20 cellular contexts compared by ENCODE assay signal in genomic region chr19:12113121-12113520, GRCh38. TPM values are rescaled to one million over a fixed set of nuclear protein-coding genes. Genes with fewer than 3 reads are reported as not detected.
DNase-seq lines count a peak whose midpoint lies in the region; ATAC-seq and TF ChIP-seq lines count a peak whose summit lies in the region.
"Had no signal": no experiment of that assay in that cellular context is flagged by ENCODE, and none has a peak within 500 bp of the region (broad histone marks: within the 10 kb centered on the region; RNA-seq: fewer than 3 reads in every experiment).

No MANE protein-coding gene starts in this region.

- H3K9me1 ChIP-seq in IMR-90 (ENCODE audit: insufficient read depth, low read length), result no peaks in the 10 kb centered on the region

- H4K91ac ChIP-seq in IMR-90 (ENCODE audit: insufficient read depth, low read depth, low read length), result no peak overlapping the region

- H3K27me3 ChIP-seq in IMR-90 (ENCODE audit: control insufficient read depth, insufficient read depth, low read length), result no peaks in the 10 kb centered on the region
- peaks cover 5% of the 10 kb centered on the region for H3K27me3 ChIP-seq in neural progenitor cell
- H3K27me3 ChIP-seq: MG63 had no signal

- in situ Hi-C loops in IMR-90 (cut with MboI; ENCODE audit: low sequenced_read_pairs), result no loop called here

- intact Hi-C loops in activated CD8-positive, alpha-beta T cell treated with anti-CD3 and anti-CD28 coated beads for 36 hours (cut with micrococcal nuclease), result no loop called here
- intact Hi-C loops in IMR-90 (cut with micrococcal nuclease), result no loop called here

- H3K4me1 ChIP-seq in IMR-90 (ENCODE audit: control insufficient read depth, insufficient read depth, low read length) (no peaks in the 10 kb centered on the region), neural progenitor cell (no peaks in the 10 kb centered on the region)

- DNase-seq in activated CD8-positive, alpha-beta T cell treated with anti-CD3 and anti-CD28 coated beads for 36 hours, result no peak
- DNase-seq in activated CD8-positive, alpha-beta T cell treated with anti-CD3 and anti-CD28 coated beads, Interleukin-2, amount 10 ng/mL, durations not matched to agents 7 days and 5 days, result no peak
- no peak for DNase-seq in IMR-90
- peak; percentile 20 for DNase-seq in SW480 (ENCODE audit: low spot score)
- DNase-seq in neural progenitor cell (ENCODE audit: low spot score), result no peak
- DNase-seq in RWPE1 (ENCODE audit: low spot score), result no peak
- DNase-seq in inferior parietal cortex (ENCODE audit: extremely low spot score), result no peak
- DNase-seq: 8988T; Calu3; CD8-positive, alpha-beta memory T cell; DMS153; H9; MG63; NCI-H1092; NCI-H1436; NCI-H187 treated with DMSO at 0.1 percent for 48 hours; NCI-H510A treated with DMSO at 0.1 percent for 48 hours; NCI-H748 treated with DMSO at 0.1 percent for 48 hours; PC-9 had no signal

- peaks cover 27% of the 10 kb centered on the region for H3K9me3 Mint-ChIP-seq in activated CD8-positive, alpha-beta T cell treated with anti-CD3 and anti-CD28 coated beads for 36 hours
- H3K9me3 Mint-ChIP-seq in activated CD8-positive, alpha-beta T cell treated with anti-CD3 and anti-CD28 coated beads, Interleukin-2, amount 10 ng/mL, durations not matched to agents 7 days and 5 days (ENCODE audit: insufficient read depth), result peaks cover 55% of the 10 kb centered on the region
- H3K9me3 Mint-ChIP-seq in neural progenitor cell, result peaks cover 62% of the 10 kb centered on the region

- no peak for TF ChIP-seq RAD21 in IMR-90 (IDR thresholded peaks at IDR 0.05; ENCODE audit: low read length)

- peaks cover 4% of the 10 kb centered on the region for H3F3A ChIP-seq in neural progenitor cell (ENCODE audit: low read depth)

- TSS peak; percentile 19 for BruUV-seq in IMR-90 (replicated peaks; lab: Mats Ljungman, UMichigan)

- peaks cover 39% of the 10 kb centered on the region for H3K9me3 ChIP-seq in IMR-90 (ENCODE audit: control insufficient read depth, insufficient read depth, low read length)
- peaks cover 54% of the 10 kb centered on the region for H3K9me3 ChIP-seq in neural progenitor cell (ENCODE audit: low read depth)

- H3K36me3 Mint-ChIP-seq in activated CD8-positive, alpha-beta T cell treated with anti-CD3 and anti-CD28 coated beads for 36 hours (ENCODE audit: low read depth), result peaks cover 50% of the 10 kb centered on the region
- peaks cover 58% of the 10 kb centered on the region for H3K36me3 Mint-ChIP-seq in activated CD8-positive, alpha-beta T cell treated with anti-CD3 and anti-CD28 coated beads, Interleukin-2, amount 10 ng/mL, durations not matched to agents 7 days and 5 days (ENCODE audit: low read depth)
- H3K36me3 Mint-ChIP-seq in neural progenitor cell, result peaks cover 46% of the 10 kb centered on the region
- H3K36me3 Mint-ChIP-seq: CD8-positive, alpha-beta memory T cell had no signal

- no peak overlapping the region for H3K4me3 Mint-ChIP-seq in activated CD8-positive, alpha-beta T cell treated with anti-CD3 and anti-CD28 coated beads for 36 hours
- no peak overlapping the region for H3K4me3 Mint-ChIP-seq in activated CD8-positive, alpha-beta T cell treated with anti-CD3 and anti-CD28 coated beads, Interleukin-2, amount 10 ng/mL, durations not matched to agents 7 days and 5 days
- H3K4me3 Mint-ChIP-seq in neural progenitor cell, result no peak overlapping the region
- H3K4me3 Mint-ChIP-seq: CD8-positive, alpha-beta memory T cell; H9 had no signal

- peak overlapping the region; percentile 30 for H3K27ac Mint-ChIP-seq in activated CD8-positive, alpha-beta T cell treated with anti-CD3 and anti-CD28 coated beads for 36 hours
- H3K27ac Mint-ChIP-seq in activated CD8-positive, alpha-beta T cell treated with anti-CD3 and anti-CD28 coated beads, Interleukin-2, amount 10 ng/mL, durations not matched to agents 7 days and 5 days, result no peak overlapping the region
- H3K27ac Mint-ChIP-seq in neural progenitor cell, result no peak overlapping the region
- H3K27ac Mint-ChIP-seq: CD8-positive, alpha-beta memory T cell; H9 had no signal

- H3K4ac ChIP-seq in IMR-90 (ENCODE audit: low read depth, low read length), result no peak overlapping the region

- H3K79me1 ChIP-seq in IMR-90 (ENCODE audit: low read depth in 1 of 2, low read length in 2 of 2), result peaks cover 0 to 8% of the 10 kb centered on the region in 2 experiments; a peak in 1 of 4 replicates

- no peak overlapping the region for H4K5ac ChIP-seq in IMR-90 (ENCODE audit: low read depth, low read length)

- peaks cover 20% of the 10 kb centered on the region for H3K36me3 ChIP-seq in IMR-90 (ENCODE audit: control insufficient read depth, insufficient read depth, low read length)
- H3K36me3 ChIP-seq in neural progenitor cell, result peaks cover 52% of the 10 kb centered on the region

- no peak overlapping the region for H3K14ac ChIP-seq in IMR-90 (replicated peaks; ENCODE audit: low read depth, low read length)

- H2BK5ac ChIP-seq in IMR-90 (ENCODE audit: low read depth, low read length, poor library complexity, severe bottlenecking), result no peak overlapping the region

- no peak overlapping the region for H2BK15ac ChIP-seq in IMR-90 (ENCODE audit: low read depth, low read length)

- H3K27me3 Mint-ChIP-seq in activated CD8-positive, alpha-beta T cell treated with anti-CD3 and anti-CD28 coated beads for 36 hours, result no peaks in the 10 kb centered on the region
- H3K27me3 Mint-ChIP-seq in activated CD8-positive, alpha-beta T cell treated with anti-CD3 and anti-CD28 coated beads, Interleukin-2, amount 10 ng/mL, durations not matched to agents 7 days and 5 days (ENCODE audit: low read depth), result no peaks in the 10 kb centered on the region
- H3K27me3 Mint-ChIP-seq in neural progenitor cell (ENCODE audit: insufficient read depth, low read depth), result no peaks in the 10 kb centered on the region

- CTCF ChIA-PET in activated CD8-positive, alpha-beta T cell treated with anti-CD3 and anti-CD28 coated beads for 36 hours (lab: Charles Lee), result interaction anchor here (0.8 to 1.0 kb wide), 3 partner anchors 14 to 233 kb away, joined by 3 to 4 read pairs (median 3); no protein-coding TSS in a partner anchor
- CTCF ChIA-PET in activated CD8-positive, alpha-beta T cell treated with anti-CD3 and anti-CD28 coated beads, Interleukin-2, amount 10 ng/mL, durations not matched to agents 7 days and 5 days (lab: Charles Lee), result interaction anchor here (1.2 kb wide), 1 partner anchor 25 kb away, joined by 3 read pairs; no protein-coding TSS in a partner anchor
- CTCF ChIA-PET in IMR-90 (lab: Yijun Ruan, JAX) (no interaction called here), RWPE1 (lab: Yijun Ruan, JAX) (no interaction called here)

- no peak overlapping the region for H2AK9ac ChIP-seq in IMR-90 (replicated peaks; ENCODE audit: low read depth, low read length, poor library complexity)

- no peak overlapping the region for H3K18ac ChIP-seq in IMR-90 (ENCODE audit: low read depth, low read length)

- no peak overlapping the region for H2BK20ac ChIP-seq in IMR-90 (ENCODE audit: low read depth, low read length)

- H3K4me3 ChIP-seq in IMR-90 (ENCODE audit: insufficient read depth, low read depth, low read length) (no peak overlapping the region), neural progenitor cell (peak overlapping the region; percentile 8)
- H3K4me3 ChIP-seq: MG63, PC-9 had no signal

- H3K9ac ChIP-seq in IMR-90 (ENCODE audit: low read depth, low read length), result no peak overlapping the region
- no peak overlapping the region for H3K9ac ChIP-seq in neural progenitor cell

- no peak for TF ChIP-seq POLR2A in IMR-90 (IDR thresholded peaks at IDR 0.05; ENCODE audit: low read depth, low read length)

- dilution Hi-C loops in IMR-90 (cut with HindIII; ENCODE audit: low sequenced_read_pairs, unreplicated experiment), result no loop called here

- no peak for ATAC-seq in activated CD8-positive, alpha-beta T cell treated with anti-CD3 and anti-CD28 coated beads for 36 hours
- ATAC-seq in activated CD8-positive, alpha-beta T cell treated with anti-CD3 and anti-CD28 coated beads, Interleukin-2, amount 10 ng/mL, durations not matched to agents 7 days and 5 days, result no peak
- ATAC-seq in IMR-90 (ENCODE audit: low read depth), result no peak

- H2BK120ac ChIP-seq in IMR-90 (ENCODE audit: low read depth, low read length), result no peak overlapping the region

- POLR2A ChIA-PET in activated CD8-positive, alpha-beta T cell treated with anti-CD3 and anti-CD28 coated beads for 36 hours (lab: Charles Lee), result interaction anchor here (1.0 to 1.2 kb wide), 5 partner anchors 9 to 125 kb away, joined by 3 to 4 read pairs (median 3); partner anchors contain the start of genes ZNF20 and ZNF878
- POLR2A ChIA-PET in activated CD8-positive, alpha-beta T cell treated with anti-CD3 and anti-CD28 coated beads, Interleukin-2, amount 10 ng/mL, durations not matched to agents 7 days and 5 days (lab: Charles Lee), result no interaction called here
- POLR2A ChIA-PET in IMR-90 (lab: Charles Lee; ENCODE audit: unreplicated experiment), result no interaction called here
- POLR2A ChIA-PET in RWPE1 (lab: Yijun Ruan, JAX; ENCODE audit: low non-redundant PET), result no interaction called here

- H3K23ac ChIP-seq in IMR-90 (ENCODE audit: low read depth, low read length), result no peak overlapping the region

- no peak overlapping the region for H3K27ac ChIP-seq in IMR-90 (ENCODE audit: insufficient read depth, low read length)
- no peak overlapping the region for H3K27ac ChIP-seq in neural progenitor cell
- H3K27ac ChIP-seq in RWPE1, result no peak overlapping the region
- H3K27ac ChIP-seq: C4-2B, PC-9 had no signal

- no peak overlapping the region for H4K8ac ChIP-seq in IMR-90 (ENCODE audit: low read depth in 2 of 2, low read length in 2 of 2)

- no peak overlapping the region for H2AK5ac ChIP-seq in IMR-90 (ENCODE audit: low read depth, low read length)

- no peak overlapping the region for H3K56ac ChIP-seq in IMR-90 (ENCODE audit: extremely low read depth, insufficient read depth, low read length)

- H2AFZ ChIP-seq in IMR-90 (replicated peaks; ENCODE audit: low read length, poor library complexity) (no peak overlapping the region), neural progenitor cell (replicated peaks) (no peak overlapping the region)
- H2AFZ ChIP-seq: PC-9 had no signal

- H3K79me2 ChIP-seq in neural progenitor cell (ENCODE audit: low read depth), result peaks cover 5% of the 10 kb centered on the region

- H3K4me2 ChIP-seq in IMR-90 (ENCODE audit: low read depth, low read length) (no peak overlapping the region), neural progenitor cell (no peak overlapping the region)
- H3K4me2 ChIP-seq: PC-9 had no signal

- WGBS in IMR-90 (ENCODE audit: extremely low coverage in 2 of 2, insufficient read length in 1 of 2), 2 experiments, result 94% methylated on average over 3 of the region's 5 CpGs; no CpG with 5 or more reads in 1 of the 2 experiments

- H3K4me1 Mint-ChIP-seq in activated CD8-positive, alpha-beta T cell treated with anti-CD3 and anti-CD28 coated beads for 36 hours (ENCODE audit: low read depth), result peaks cover 29% of the 10 kb centered on the region
- H3K4me1 Mint-ChIP-seq in activated CD8-positive, alpha-beta T cell treated with anti-CD3 and anti-CD28 coated beads, Interleukin-2, amount 10 ng/mL, durations not matched to agents 7 days and 5 days (ENCODE audit: low read depth), result no peaks in the 10 kb centered on the region
- H3K4me1 Mint-ChIP-seq in neural progenitor cell, result no peaks in the 10 kb centered on the region
- H3K4me1 Mint-ChIP-seq: CD8-positive, alpha-beta memory T cell; H9 had no signal

- H4K20me1 ChIP-seq in IMR-90 (ENCODE audit: insufficient read depth, low read length) (no peaks in the 10 kb centered on the region), neural progenitor cell (ENCODE audit: low read depth) (no peaks in the 10 kb centered on the region)

- TF ChIP-seq CTCF in activated CD8-positive, alpha-beta T cell treated with anti-CD3 and anti-CD28 coated beads for 36 hours (IDR thresholded peaks at IDR 0.05), result no peak
- TF ChIP-seq CTCF in IMR-90 (conservative IDR thresholded peaks at IDR 0.05; ENCODE audit: low read depth, low read length), result no peak
- no peak for TF ChIP-seq CTCF in neural progenitor cell (IDR thresholded peaks at IDR 0.05)
- no peak for TF ChIP-seq CTCF in RWPE1 (conservative IDR thresholded peaks at IDR 0.05; ENCODE audit: low read depth)

RNA-seq across cellular contexts. Expression of gene ZNF20, which starts 27.0 kb away (rescaled TPM):
- total RNA-seq in activated CD8-positive, alpha-beta T cell treated with anti-CD3 and anti-CD28 coated beads for 36 hours, result 1 to 10 TPM; 2.0 to 3.0 TPM
- total RNA-seq in activated CD8-positive, alpha-beta T cell treated with anti-CD3 and anti-CD28 coated beads, Interleukin-2, amount 10 ng/mL, durations not matched to agents 7 days and 5 days, result 1 to 10 TPM; 3.2 to 4.1 TPM
- total RNA-seq in IMR-90 (2012; rRNA removed), result 7.8 and 7.9 TPM in 2 replicates
- 1.8 and 2.1 TPM in 2 replicates for polyA plus RNA-seq in IMR-90 (2012; rRNA removed)
- polyA plus RNA-seq in IMR-90 (2012; cell fraction: cytosol; rRNA removed), result 0.41 and 0.71 TPM in 2 replicates
- polyA plus RNA-seq in IMR-90 (2012; cell fraction: nucleus; rRNA removed; ENCODE audit: low replicate concordance), result 1.1 and 2.3 TPM in 2 replicates
- 27.9 and 29.4 TPM in 2 replicates for total RNA-seq in neural progenitor cell (ENCODE audit: low replicate concordance)

RNA-seq across cellular contexts. Expression of gene ZNF625, which starts 43.4 kb away (rescaled TPM):
- 1 to 10 TPM; 3.9 to 4.6 TPM for total RNA-seq in activated CD8-positive, alpha-beta T cell treated with anti-CD3 and anti-CD28 coated beads for 36 hours
- 1 to 10 TPM; 2.9 to 5.2 TPM for total RNA-seq in activated CD8-positive, alpha-beta T cell treated with anti-CD3 and anti-CD28 coated beads, Interleukin-2, amount 10 ng/mL, durations not matched to agents 7 days and 5 days
- total RNA-seq in IMR-90 (2012; rRNA removed) (14.4 and 16.7 TPM in 2 replicates), neural progenitor cell (ENCODE audit: low replicate concordance) (39.8 and 42.9 TPM in 2 replicates)
- 1.8 and 2.5 TPM in 2 replicates for polyA plus RNA-seq in IMR-90 (2012; rRNA removed)
- 0.47 and 1.0 TPM in 2 replicates for polyA plus RNA-seq in IMR-90 (2012; cell fraction: cytosol; rRNA removed)
- polyA plus RNA-seq in IMR-90 (2012; cell fraction: nucleus; rRNA removed; ENCODE audit: low replicate concordance), result 0.49 and 5.0 TPM in 2 replicates
- total RNA-seq: Calu3 had no signal

RNA-seq across cellular contexts. Expression of gene ZNF844, which starts 48.6 kb away (rescaled TPM):
- 1 to 10 TPM; 2.6 to 3.8 TPM for total RNA-seq in activated CD8-positive, alpha-beta T cell treated with anti-CD3 and anti-CD28 coated beads for 36 hours
- total RNA-seq in activated CD8-positive, alpha-beta T cell treated with anti-CD3 and anti-CD28 coated beads, Interleukin-2, amount 10 ng/mL, durations not matched to agents 7 days and 5 days, result 1 to 10 TPM; 1.7 to 2.4 TPM
- 8.1 and 12.0 TPM in 2 replicates for total RNA-seq in IMR-90 (2012; rRNA removed)
- polyA plus RNA-seq in IMR-90 (2012; rRNA removed), result 1.2 and 1.6 TPM in 2 replicates
- 0.38 and 0.53 TPM in 2 replicates for polyA plus RNA-seq in IMR-90 (2012; cell fraction: cytosol; rRNA removed)
- polyA plus RNA-seq in IMR-90 (2012; cell fraction: nucleus; rRNA removed; ENCODE audit: low replicate concordance), result 0.44 and 2.7 TPM in 2 replicates
- 16.3 and 16.5 TPM in 2 replicates for total RNA-seq in neural progenitor cell (ENCODE audit: low replicate concordance)
- total RNA-seq: Calu3 had no signal

RNA-seq across cellular contexts. Expression of gene ZNF136, which starts 49.8 kb away (rescaled TPM):
- total RNA-seq in activated CD8-positive, alpha-beta T cell treated with anti-CD3 and anti-CD28 coated beads for 36 hours, result 10 to 100 TPM; 10.2 to 10.3 TPM
- 10 to 100 TPM; 13.9 to 14.7 TPM for total RNA-seq in activated CD8-positive, alpha-beta T cell treated with anti-CD3 and anti-CD28 coated beads, Interleukin-2, amount 10 ng/mL, durations not matched to agents 7 days and 5 days
- 6.8 and 9.4 TPM in 2 replicates for total RNA-seq in IMR-90 (2012; rRNA removed)
- polyA plus RNA-seq in IMR-90 (2012; rRNA removed), result 1.4 and 1.9 TPM in 2 replicates
- polyA plus RNA-seq in IMR-90 (2012; cell fraction: cytosol; rRNA removed), result 0.30 and 0.36 TPM in 2 replicates
- 0.27 and 4.1 TPM in 2 replicates for polyA plus RNA-seq in IMR-90 (2012; cell fraction: nucleus; rRNA removed; ENCODE audit: low replicate concordance)
- 16.7 and 17.8 TPM in 2 replicates for total RNA-seq in neural progenitor cell (ENCODE audit: low replicate concordance)

Comparison
In these comparisons a context has a peak if more than half of its experiments do, and no peak if none do; other contexts are left out.
1. CTCF ChIA-PET loops: an anchor here in activated CD8-positive, alpha-beta T cell treated with anti-CD3 and anti-CD28 coated beads for 36 hours (0.8 to 1.0 kb wide) and activated CD8-positive, alpha-beta T cell treated with anti-CD3 and anti-CD28 coated beads, Interleukin-2, amount 10 ng/mL, durations not matched to agents 7 days and 5 days (1.2 kb wide); none called in IMR-90 and RWPE1.